1 cellular context compared by ENCODE assay signal in genomic region chrX:128728943-128729342, GRCh38.
TF ChIP-seq lines count a peak whose summit lies in the region.

No MANE protein-coding gene starts in this region.

TF ChIP-seq in GM23338, 12 proteins besides CTCF, POLR2A, EP300 and RAD21 (continued from another document):
- no peak for TF ChIP-seq ZNF462 (CRISPR knock-in tag; IDR thresholded peaks at IDR 0.05)
- no peak for TF ChIP-seq ZNF331 (CRISPR knock-in tag; IDR thresholded peaks at IDR 0.05; ENCODE audit: low read depth)
- TF ChIP-seq JUNB (IDR thresholded peaks at IDR 0.05; ENCODE audit: unreplicated experiment), result no peak
- TF ChIP-seq POLR2AphosphoS5 (IDR thresholded peaks at IDR 0.05; ENCODE audit: low read depth), result no peak
